22 cellular contexts compared by ENCODE assay signal in genomic region chr17:69959291-69959690, GRCh38.
DNase-seq lines count a peak whose midpoint lies in the region; ATAC-seq and TF ChIP-seq lines count a peak whose summit lies in the region.
"Had no signal": no experiment of that assay in that cellular context is flagged by ENCODE, and none has a peak within 500 bp of the region (broad histone marks: within the 10 kb centered on the region; RNA-seq: fewer than 3 reads in every experiment).

No MANE protein-coding gene starts in this region.

- peak; percentile 71 for ATAC-seq in esophagus mucosa
- ATAC-seq in foreskin keratinocyte: no peak
- no peak for ATAC-seq in activated CD8-positive, alpha-beta T cell treated with anti-CD3 and anti-CD28 coated beads for 36 hours
- ATAC-seq: A549, GM12878 had no signal

- no peaks in the 10 kb centered on the region for H3K4me1 Mint-ChIP-seq in activated CD8-positive, alpha-beta T cell treated with anti-CD3 and anti-CD28 coated beads for 36 hours (ENCODE audit: low read depth)
- H3K4me1 Mint-ChIP-seq: CD4-positive, alpha-beta memory T cell had no signal

- H3K27ac Mint-ChIP-seq in activated CD8-positive, alpha-beta T cell treated with anti-CD3 and anti-CD28 coated beads for 36 hours: no peak overlapping the region
- H3K27ac Mint-ChIP-seq: CD4-positive, alpha-beta memory T cell; HFFc6 had no signal

- no peaks in the 10 kb centered on the region for H3K36me3 Mint-ChIP-seq in activated CD8-positive, alpha-beta T cell treated with anti-CD3 and anti-CD28 coated beads for 36 hours (ENCODE audit: low read depth)
- H3K36me3 Mint-ChIP-seq: CD4-positive, alpha-beta memory T cell had no signal

- CTCF ChIA-PET in HEK293 (lab: Yijun Ruan, JAX): no interaction called here
- CTCF ChIA-PET in activated CD8-positive, alpha-beta T cell treated with anti-CD3 and anti-CD28 coated beads for 36 hours (lab: Charles Lee): no interaction called here

- H3K9me3 ChIP-seq in HEK293 (ENCODE audit: control insufficient read depth, insufficient read depth, low read depth, low read length): no peaks in the 10 kb centered on the region

- POLR2A ChIA-PET in HEK293 (lab: Yijun Ruan, JAX): no interaction called here
- POLR2A ChIA-PET in activated CD8-positive, alpha-beta T cell treated with anti-CD3 and anti-CD28 coated beads for 36 hours (lab: Charles Lee): no interaction called here

- H3K4me3 ChIP-seq in AG10803 (ENCODE audit: low read length) (no peak overlapping the region), HEK293 (ENCODE audit: low read depth, low read length) (no peak overlapping the region)
- H3K4me3 ChIP-seq: A549, GM12878, GM23248 had no signal

- intact Hi-C loops in activated CD8-positive, alpha-beta T cell treated with anti-CD3 and anti-CD28 coated beads for 36 hours (cut with micrococcal nuclease): no loop called here

- peaks cover 2% of the 10 kb centered on the region for H3K27me3 Mint-ChIP-seq in activated CD8-positive, alpha-beta T cell treated with anti-CD3 and anti-CD28 coated beads for 36 hours
- H3K27me3 Mint-ChIP-seq: CD4-positive, alpha-beta memory T cell had no signal

- TF ChIP-seq CTCF in AG10803 (conservative IDR thresholded peaks at IDR 0.05; ENCODE audit: low read length) (no peak), HEK293 (tag by site-specific recombination; IDR thresholded peaks at IDR 0.05) (no peak), foreskin keratinocyte (conservative IDR thresholded peaks at IDR 0.05) (no peak)
- no peak for TF ChIP-seq CTCF in activated CD8-positive, alpha-beta T cell treated with anti-CD3 and anti-CD28 coated beads for 36 hours (IDR thresholded peaks at IDR 0.05)

- H3K4me1 ChIP-seq in HEK293 (ENCODE audit: control insufficient read depth, insufficient read depth, low read length): peaks cover 3% of the 10 kb centered on the region; the same call in 1 of the 2 replicates
- H3K4me1 ChIP-seq in foreskin keratinocyte: no peaks in the 10 kb centered on the region
- H3K4me1 ChIP-seq: A549 had no signal

- peaks cover 12% of the 10 kb centered on the region for H3K27me3 ChIP-seq in foreskin keratinocyte

- H3K27ac ChIP-seq in HEK293 (ENCODE audit: extremely low read depth, low read depth, low read length): no peak overlapping the region
- no peak overlapping the region for H3K27ac ChIP-seq in foreskin keratinocyte
- H3K27ac ChIP-seq: A549, GM23248 had no signal

- no peak overlapping the region for H3K4me3 Mint-ChIP-seq in activated CD8-positive, alpha-beta T cell treated with anti-CD3 and anti-CD28 coated beads for 36 hours
- H3K4me3 Mint-ChIP-seq: CD4-positive, alpha-beta memory T cell; HFFc6 had no signal

- DNase-seq in AG10803 (ENCODE audit: low read depth) (peak; percentile 20), NCI-H69 (lab: John Stamatoyannopoulos, UW) (peak; percentile 43), foreskin keratinocyte (no peak), OCI-M1 (lab: John Stamatoyannopoulos, UW) (no peak), NCI-H82 treated with DMSO at 0.1 percent for 48 hours (lab: John Stamatoyannopoulos, UW; ENCODE audit: unreplicated experiment) (no peak)
- DNase-seq in activated CD8-positive, alpha-beta T cell treated with anti-CD3 and anti-CD28 coated beads for 36 hours: no peak
- DNase-seq: 8988T; ACHN; C1 segment of cervical spinal cord; CD4-positive, alpha-beta memory T cell; COR-L47; DMS79; EL; GDM1; GM23248; H7; HCEC 1CT; HFFc6 had no signal

- no peaks in the 10 kb centered on the region for H3K36me3 ChIP-seq in HEK293 (ENCODE audit: control insufficient read depth in 2 of 2, insufficient read depth in 1 of 2, low read length in 2 of 2)

- no peaks in the 10 kb centered on the region for H3K9me3 Mint-ChIP-seq in activated CD8-positive, alpha-beta T cell treated with anti-CD3 and anti-CD28 coated beads for 36 hours
- H3K9me3 Mint-ChIP-seq: HFFc6 had no signal

TF ChIP-seq in HEK293, 187 proteins besides CTCF, POLR2A, EP300 and RAD21:
- TF ChIP-seq ZNF843 (tag by site-specific recombination; IDR thresholded peaks at IDR 0.05) (peak; percentile 53; the same call in 1 of the 2 replicates), ZNF114 (tag by site-specific recombination; IDR thresholded peaks at IDR 0.05) (no peak), FEZF1 (tag by site-specific recombination; IDR thresholded peaks at IDR 0.05) (peak; percentile 33; the same call in 1 of the 2 replicates), ZNF596 (tag by site-specific recombination; IDR thresholded peaks at IDR 0.05) (no peak), RBAK (tag by site-specific recombination; IDR thresholded peaks at IDR 0.05) (no peak), ZNF18 (tag by site-specific recombination; IDR thresholded peaks at IDR 0.05) (no peak; the same call in 1 of the 2 replicates), PRDM1 (tag by site-specific recombination; IDR thresholded peaks at IDR 0.05) (no peak), BCL6B (tag by site-specific recombination; IDR thresholded peaks at IDR 0.05) (0 out of 2 replicates have a peak, but pooled peaks have one; percentile 25), ZNF423 (tag by site-specific recombination; IDR thresholded peaks at IDR 0.05) (no peak), GLIS1 (tag by site-specific recombination; IDR thresholded peaks at IDR 0.05) (peak; percentile 62), PRDM6 (tag by site-specific recombination; IDR thresholded peaks at IDR 0.05) (peak; percentile 65; the same call in 1 of the 2 replicates), OSR2 (tag by site-specific recombination; IDR thresholded peaks at IDR 0.05) (peak; percentile 49; the same call in 1 of the 2 replicates), GLI2 (tag by site-specific recombination; IDR thresholded peaks at IDR 0.05; ENCODE audit: borderline replicate concordance, low read depth) (no peak)

Comparison
In these comparisons a context has a peak if more than half of its experiments do, and no peak if none do; other contexts are left out.
1. DNase-seq: peak in AG10803 (single experiment) and NCI-H69 (single experiment); none in foreskin keratinocyte (0 of 2), OCI-M1 (single experiment), activated CD8-positive, alpha-beta T cell treated with anti-CD3 and anti-CD28 coated beads for 36 hours (single experiment) and NCI-H82 treated with DMSO at 0.1 percent for 48 hours (single experiment).